In the genomic region with DNA sequence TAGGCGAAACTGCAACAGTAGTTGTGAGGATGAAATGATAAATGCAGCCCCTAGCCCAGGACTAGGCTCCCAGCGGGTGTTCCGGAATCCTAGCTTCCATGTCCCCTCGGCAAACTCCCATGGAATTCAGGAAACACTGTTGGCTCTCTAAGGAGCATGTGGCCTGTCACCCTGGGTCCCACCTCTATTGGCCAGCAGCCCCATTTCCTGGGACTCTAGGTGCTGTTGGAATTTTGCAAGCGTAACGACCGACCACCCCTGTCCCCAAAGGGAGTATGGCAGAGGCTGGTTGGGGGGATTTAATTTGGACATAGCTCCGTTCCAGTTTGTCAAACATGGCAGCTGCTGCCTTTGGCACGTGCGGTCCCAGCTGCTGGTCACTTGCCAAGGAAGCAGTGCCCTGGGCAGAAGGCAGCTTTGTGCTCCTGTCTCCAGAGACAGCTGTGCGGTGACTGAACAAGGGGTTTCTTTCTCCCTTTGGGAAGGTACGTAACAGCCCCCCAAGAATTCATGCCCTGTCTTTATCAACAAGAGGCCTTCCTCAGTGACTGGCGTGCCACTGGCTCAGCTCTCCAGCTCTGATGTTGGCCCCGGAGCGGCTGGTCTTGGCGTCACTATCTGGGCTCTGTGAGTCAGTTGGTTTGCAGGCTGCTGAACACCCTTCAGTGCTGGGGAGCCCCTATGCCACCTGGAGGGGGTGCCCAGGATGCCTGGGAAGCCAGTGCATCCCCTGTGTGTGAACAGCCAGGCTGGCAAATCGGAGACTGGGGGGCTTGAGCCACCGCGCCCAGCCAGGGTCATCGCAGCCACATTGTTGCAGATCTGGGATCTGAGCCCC, we compare ENCODE assay signal across 18 cellular contexts.
DNase-seq lines count a peak whose midpoint lies in the region; ATAC-seq and TF ChIP-seq lines count a peak whose summit lies in the region.
"Had no signal": no experiment of that assay in that cellular context is flagged by ENCODE, and none has a peak within 500 bp of the region (broad histone marks: within the 10 kb centered on the region; RNA-seq: fewer than 3 reads in every experiment).

No MANE protein-coding gene starts in this region.

- POLR2A ChIA-PET in activated CD8-positive, alpha-beta T cell treated with anti-CD3 and anti-CD28 coated beads, Interleukin-2, amount 10 ng/mL, durations not matched to agents 7 days and 5 days (lab: Charles Lee) = interaction anchor here (1.2 kb wide), 1 partner anchor 75 kb away, joined by 3 read pairs; no protein-coding TSS in a partner anchor
- POLR2A ChIA-PET in activated CD8-positive, alpha-beta T cell treated with anti-CD3 and anti-CD28 coated beads for 36 hours (lab: Charles Lee) = interaction anchor here (0.6 kb wide), 1 partner anchor 8 kb away, joined by 3 read pairs; no protein-coding TSS in a partner anchor

- no peak overlapping the region for H3K4me3 Mint-ChIP-seq in activated CD8-positive, alpha-beta T cell treated with anti-CD3 and anti-CD28 coated beads, Interleukin-2, amount 10 ng/mL, durations not matched to agents 7 days and 5 days
- no peak overlapping the region for H3K4me3 Mint-ChIP-seq in activated CD8-positive, alpha-beta T cell treated with anti-CD3 and anti-CD28 coated beads for 36 hours
- H3K4me3 Mint-ChIP-seq: activated CD4-positive, alpha-beta T cell treated with anti-CD3 and anti-CD28 coated beads for 36 hours; activated T-cell treated with anti-CD3 and anti-CD28 coated beads, Interleukin-2, amount 50 U/mL, for 4 hours; immature natural killer cell had no signal

- no peak for ATAC-seq in activated CD8-positive, alpha-beta T cell treated with anti-CD3 and anti-CD28 coated beads, Interleukin-2, amount 10 ng/mL, durations not matched to agents 7 days and 5 days
- ATAC-seq in activated CD8-positive, alpha-beta T cell treated with anti-CD3 and anti-CD28 coated beads for 36 hours = no peak
- no peak for ATAC-seq in upper lobe of left lung (ENCODE audit: low FRiP score in 2 of 2)
- ATAC-seq: activated CD4-positive, alpha-beta T cell treated with anti-CD3 and anti-CD28 coated beads for 36 hours; activated T-cell treated with anti-CD3 and anti-CD28 coated beads, Interleukin-2, amount 50 U/mL, for 4 hours; gastroesophageal sphincter had no signal

- peaks cover 12% of the 10 kb centered on the region for H3K4me1 Mint-ChIP-seq in activated CD8-positive, alpha-beta T cell treated with anti-CD3 and anti-CD28 coated beads, Interleukin-2, amount 10 ng/mL, durations not matched to agents 7 days and 5 days (ENCODE audit: low read depth)
- peaks cover 3% of the 10 kb centered on the region for H3K4me1 Mint-ChIP-seq in activated CD8-positive, alpha-beta T cell treated with anti-CD3 and anti-CD28 coated beads for 36 hours (ENCODE audit: low read depth)

- no peak for TF ChIP-seq EP300 in upper lobe of left lung (IDR thresholded peaks at IDR 0.05)

- TF ChIP-seq POLR2A in spleen (IDR thresholded peaks at IDR 0.05) = no peak
- no peak for TF ChIP-seq POLR2A in upper lobe of left lung (IDR thresholded peaks at IDR 0.05)

- no peak for TF ChIP-seq CTCF in activated CD8-positive, alpha-beta T cell treated with anti-CD3 and anti-CD28 coated beads for 36 hours (IDR thresholded peaks at IDR 0.05)
- TF ChIP-seq CTCF in spleen (IDR thresholded peaks at IDR 0.05 in 8 of 11, conservative IDR thresholded peaks at IDR 0.05 in 3 of 11) (no peak), upper lobe of left lung (IDR thresholded peaks at IDR 0.05) (no peak)

- H3K36me3 Mint-ChIP-seq in activated CD8-positive, alpha-beta T cell treated with anti-CD3 and anti-CD28 coated beads, Interleukin-2, amount 10 ng/mL, durations not matched to agents 7 days and 5 days (ENCODE audit: low read depth) = no peaks in the 10 kb centered on the region
- H3K36me3 Mint-ChIP-seq in activated CD8-positive, alpha-beta T cell treated with anti-CD3 and anti-CD28 coated beads for 36 hours (ENCODE audit: low read depth) = no peaks in the 10 kb centered on the region
- H3K36me3 Mint-ChIP-seq: immature natural killer cell had no signal

- H3K4me1 ChIP-seq in spleen = no peaks in the 10 kb centered on the region
- peaks cover 0 to 4% (median 1%) of the 10 kb centered on the region in 4 donors for H3K4me1 ChIP-seq in upper lobe of left lung
- H3K4me1 ChIP-seq: adrenal gland had no signal

- no peak overlapping the region for H3K27ac Mint-ChIP-seq in activated CD8-positive, alpha-beta T cell treated with anti-CD3 and anti-CD28 coated beads, Interleukin-2, amount 10 ng/mL, durations not matched to agents 7 days and 5 days
- no peak overlapping the region for H3K27ac Mint-ChIP-seq in activated CD8-positive, alpha-beta T cell treated with anti-CD3 and anti-CD28 coated beads for 36 hours
- H3K27ac Mint-ChIP-seq: activated CD4-positive, alpha-beta T cell treated with anti-CD3 and anti-CD28 coated beads for 36 hours; immature natural killer cell had no signal

- H3K9me3 Mint-ChIP-seq in activated CD8-positive, alpha-beta T cell treated with anti-CD3 and anti-CD28 coated beads, Interleukin-2, amount 10 ng/mL, durations not matched to agents 7 days and 5 days (ENCODE audit: insufficient read depth) = no peaks in the 10 kb centered on the region
- no peaks in the 10 kb centered on the region for H3K9me3 Mint-ChIP-seq in activated CD8-positive, alpha-beta T cell treated with anti-CD3 and anti-CD28 coated beads for 36 hours
- H3K9me3 Mint-ChIP-seq: activated T-cell treated with anti-CD3 and anti-CD28 coated beads, Interleukin-2, amount 50 U/mL, for 4 hours; immature natural killer cell had no signal

- peaks cover 4% of the 10 kb centered on the region for H3K27me3 Mint-ChIP-seq in activated CD8-positive, alpha-beta T cell treated with anti-CD3 and anti-CD28 coated beads, Interleukin-2, amount 10 ng/mL, durations not matched to agents 7 days and 5 days (ENCODE audit: low read depth)
- no peaks in the 10 kb centered on the region for H3K27me3 Mint-ChIP-seq in activated CD8-positive, alpha-beta T cell treated with anti-CD3 and anti-CD28 coated beads for 36 hours

- H3K27me3 ChIP-seq in spleen (replicated peaks in 1 of 7) = peaks cover 0 to 35% (median 0%) of the 10 kb centered on the region in 7 donors
- H3K27me3 ChIP-seq in upper lobe of left lung = no peaks in the 10 kb centered on the region
- H3K27me3 ChIP-seq: adrenal gland, gastroesophageal sphincter had no signal

- CTCF ChIA-PET in activated CD8-positive, alpha-beta T cell treated with anti-CD3 and anti-CD28 coated beads, Interleukin-2, amount 10 ng/mL, durations not matched to agents 7 days and 5 days (lab: Charles Lee) = no interaction called here
- CTCF ChIA-PET in activated CD8-positive, alpha-beta T cell treated with anti-CD3 and anti-CD28 coated beads for 36 hours (lab: Charles Lee) = no interaction called here

- intact Hi-C loops in activated CD8-positive, alpha-beta T cell treated with anti-CD3 and anti-CD28 coated beads for 36 hours (cut with micrococcal nuclease) = no loop called here
- intact Hi-C loops in spleen (cut with DNase I; ENCODE audit: low total_unique reads) = no loop called here

- 87 to 96% (median 90%) methylated on average over 16 to 20 of the region's 20 CpGs for WGBS in spleen, 5 donors
- 89 to 95% methylated on average over 11 to 20 of the region's 20 CpGs for WGBS in upper lobe of left lung, 2 donors

- H3K9me3 ChIP-seq in spleen (no peaks in the 10 kb centered on the region), upper lobe of left lung (no peaks in the 10 kb centered on the region)
- H3K9me3 ChIP-seq: adrenal gland, gastroesophageal sphincter, HAP-1 had no signal

- H3K4me3 ChIP-seq in spleen = no peak overlapping the region
- H3K4me3 ChIP-seq in upper lobe of left lung = no peak overlapping the region
- H3K4me3 ChIP-seq: adrenal gland, gastroesophageal sphincter, HAP-1, smooth muscle cell had no signal

- DNase-seq in activated CD8-positive, alpha-beta T cell treated with anti-CD3 and anti-CD28 coated beads, Interleukin-2, amount 10 ng/mL, durations not matched to agents 7 days and 5 days = peak; percentile 13
- DNase-seq in activated CD8-positive, alpha-beta T cell treated with anti-CD3 and anti-CD28 coated beads for 36 hours = no peak
- DNase-seq in NCI-H1092 (lab: John Stamatoyannopoulos, UW) (peak; percentile 63), ecto neural progenitor cell (ENCODE audit: low spot score) (peak; percentile 46), putamen (ENCODE audit: low spot score) (peak; percentile 40), spleen (no peak), upper lobe of left lung (no peak), retina (no peak)
- DNase-seq: activated CD4-positive, alpha-beta T cell treated with anti-CD3 and anti-CD28 coated beads for 36 hours; activated T-cell treated with anti-CD3 and anti-CD28 coated beads, Interleukin-2, amount 50 U/mL, for 4 hours; immature natural killer cell; midbrain; NCI-H2107; stimulated activated naive CD4-positive, alpha-beta T cell treated with Interleukin-2 at 50 U/mL for 16 hours had no signal

- H3K36me3 ChIP-seq in spleen (no peaks in the 10 kb centered on the region), upper lobe of left lung (no peaks in the 10 kb centered on the region)
- H3K36me3 ChIP-seq: adrenal gland, gastroesophageal sphincter, HAP-1 had no signal

- no peak overlapping the region for H3K27ac ChIP-seq in spleen
- H3K27ac ChIP-seq in upper lobe of left lung = no peak overlapping the region
- H3K27ac ChIP-seq: adrenal gland, gastroesophageal sphincter had no signal

Comparison
In these comparisons a context has a peak if more than half of its experiments do, and no peak if none do; other contexts are left out.
1. DNase-seq: peak in activated CD8-positive, alpha-beta T cell treated with anti-CD3 and anti-CD28 coated beads, Interleukin-2, amount 10 ng/mL, durations not matched to agents 7 days and 5 days (single experiment), NCI-H1092 (single experiment), ecto neural progenitor cell (single experiment) and putamen (single experiment); none in activated CD8-positive, alpha-beta T cell treated with anti-CD3 and anti-CD28 coated beads for 36 hours (single experiment), spleen (single experiment), upper lobe of left lung (0 of 2) and retina (single experiment).